13 cellular contexts compared by ENCODE assay signal in the genomic region with DNA sequence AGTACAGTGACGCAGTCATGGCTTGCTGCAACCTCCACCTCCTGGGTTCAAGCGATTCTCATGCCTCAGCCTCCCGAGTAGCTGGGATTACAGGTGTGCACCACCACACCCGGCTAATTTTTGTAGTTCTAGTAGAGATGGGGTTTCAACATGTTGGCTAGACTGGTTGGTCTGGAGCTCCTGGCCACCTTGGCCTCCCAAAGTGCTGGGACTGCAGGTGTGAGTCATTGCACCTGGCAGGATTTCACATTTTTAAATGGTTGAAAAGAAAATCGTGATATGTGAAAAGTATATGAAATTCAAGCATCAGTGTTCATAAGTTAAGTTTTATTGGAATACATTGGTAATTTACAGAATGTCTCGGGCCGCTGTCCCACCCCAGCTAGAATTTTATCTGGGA. TPM values are rescaled to one million over a fixed set of nuclear protein-coding genes. Genes with fewer than 3 reads are reported as not detected.
DNase-seq lines count a peak whose midpoint lies in the region; ATAC-seq and TF ChIP-seq lines count a peak whose summit lies in the region.
"Had no signal": no experiment of that assay in that cellular context is flagged by ENCODE, and none has a peak within 500 bp of the region (broad histone marks: within the 10 kb centered on the region; RNA-seq: fewer than 3 reads in every experiment).

No MANE protein-coding gene starts in this region.

- TF ChIP-seq CTCF in CD4-positive, alpha-beta T cell (IDR thresholded peaks at IDR 0.05) = no peak
- TF ChIP-seq CTCF in OCI-LY1 (IDR thresholded peaks at IDR 0.05; ENCODE audit: low read length) (no peak), neural crest cell (conservative IDR thresholded peaks at IDR 0.05) (no peak)

- H3K4me2 ChIP-seq in OCI-LY1 (ENCODE audit: low read length) = no peak overlapping the region

- H3K27me3 Mint-ChIP-seq in CD4-positive, alpha-beta T cell = no peaks in the 10 kb centered on the region
- H3K27me3 Mint-ChIP-seq in activated T-helper 17 cell treated with anti-CD3 and anti-CD28 coated beads, Interleukin-2, amount 50 U/mL, for 72 hours = no peaks in the 10 kb centered on the region
- no peaks in the 10 kb centered on the region for H3K27me3 Mint-ChIP-seq in neural crest cell (ENCODE audit: low read depth)
- H3K27me3 Mint-ChIP-seq in activated T-cell treated with anti-CD3 and anti-CD28 coated beads, Interleukin-2, amount 50 U/mL, for 24 hours = no peaks in the 10 kb centered on the region

- H3K27ac ChIP-seq in CD4-positive, alpha-beta T cell (ENCODE audit: low read depth, low read length) = no peak overlapping the region
- peak overlapping the region; percentile 16 for H3K27ac ChIP-seq in OCI-LY1 (ENCODE audit: low read depth, low read length, poor library complexity, severe bottlenecking)
- H3K27ac ChIP-seq: A549, HL-60 had no signal

- peaks cover 58% of the 10 kb centered on the region for H3K4me1 ChIP-seq in OCI-LY1 (ENCODE audit: insufficient read depth, low read length, severe bottlenecking)
- H3K4me1 ChIP-seq: BE2C had no signal

- POLR2A ChIA-PET in CD4-positive, alpha-beta T cell (lab: Charles Lee) = interaction anchor here (0.6 to 1.6 kb wide), 2 partner anchors 37 to 92 kb away, joined by 3 to 4 read pairs; a partner anchor contains a TSS

- CTCF ChIA-PET in CD4-positive, alpha-beta T cell (lab: Charles Lee) = no interaction called here

- H3K9me3 Mint-ChIP-seq in CD4-positive, alpha-beta T cell = no peaks in the 10 kb centered on the region
- H3K9me3 Mint-ChIP-seq in activated T-helper 17 cell treated with anti-CD3 and anti-CD28 coated beads, Interleukin-2, amount 50 U/mL, for 72 hours = no peaks in the 10 kb centered on the region
- no peaks in the 10 kb centered on the region for H3K9me3 Mint-ChIP-seq in neural crest cell
- no peaks in the 10 kb centered on the region for H3K9me3 Mint-ChIP-seq in activated T-cell treated with anti-CD3 and anti-CD28 coated beads, Interleukin-2, amount 50 U/mL, for 24 hours

- no peaks in the 10 kb centered on the region for H3K36me3 Mint-ChIP-seq in CD4-positive, alpha-beta T cell (ENCODE audit: low read depth)
- H3K36me3 Mint-ChIP-seq in activated T-helper 17 cell treated with anti-CD3 and anti-CD28 coated beads, Interleukin-2, amount 50 U/mL, for 72 hours (ENCODE audit: low read depth) = peaks cover 36% of the 10 kb centered on the region
- peaks cover under 1% of the 10 kb centered on the region for H3K36me3 Mint-ChIP-seq in neural crest cell (ENCODE audit: low read depth)
- peaks cover 35% of the 10 kb centered on the region for H3K36me3 Mint-ChIP-seq in activated T-cell treated with anti-CD3 and anti-CD28 coated beads, Interleukin-2, amount 50 U/mL, for 24 hours (ENCODE audit: low read depth)

- intact Hi-C loops in CD4-positive, alpha-beta T cell (cut with DNase I, micrococcal nuclease) = no loop called here

- no peak overlapping the region for H3K9ac ChIP-seq in OCI-LY1 (ENCODE audit: low read length)

- no peaks in the 10 kb centered on the region for H4K20me1 ChIP-seq in OCI-LY1 (ENCODE audit: insufficient read depth, low read length)

- no peaks in the 10 kb centered on the region for H3K79me2 ChIP-seq in OCI-LY1 (ENCODE audit: insufficient read depth, low read length)

- no peaks in the 10 kb centered on the region for H3K27me3 ChIP-seq in CD4-positive, alpha-beta T cell (ENCODE audit: control insufficient read depth, insufficient read depth, low read length)
- no peaks in the 10 kb centered on the region for H3K27me3 ChIP-seq in OCI-LY1 (ENCODE audit: insufficient read depth, low read length)
- H3K27me3 ChIP-seq: BE2C had no signal

- H3K36me3 ChIP-seq in OCI-LY1 (ENCODE audit: insufficient read depth, low read length) = peaks cover 14% of the 10 kb centered on the region
- H3K36me3 ChIP-seq: BE2C had no signal

- H2AFZ ChIP-seq in OCI-LY1 (ENCODE audit: low read length) = no peak overlapping the region

- H3K4me1 Mint-ChIP-seq in CD4-positive, alpha-beta T cell (ENCODE audit: low read depth) = peaks cover 42% of the 10 kb centered on the region
- peaks cover 12% of the 10 kb centered on the region for H3K4me1 Mint-ChIP-seq in activated T-helper 17 cell treated with anti-CD3 and anti-CD28 coated beads, Interleukin-2, amount 50 U/mL, for 72 hours
- H3K4me1 Mint-ChIP-seq in neural crest cell = peaks cover 37% of the 10 kb centered on the region
- peaks cover 44% of the 10 kb centered on the region for H3K4me1 Mint-ChIP-seq in activated T-cell treated with anti-CD3 and anti-CD28 coated beads, Interleukin-2, amount 50 U/mL, for 24 hours (ENCODE audit: low read depth)

- no peak for ATAC-seq in CD4-positive, alpha-beta T cell (ENCODE audit: poor library complexity)
- ATAC-seq in activated T-helper 17 cell treated with anti-CD3 and anti-CD28 coated beads, Interleukin-2, amount 50 U/mL, for 72 hours (replicated peaks) = no peak
- ATAC-seq: A549, HCT116 had no signal

- peak overlapping the region; percentile 67 for H3K27ac Mint-ChIP-seq in CD4-positive, alpha-beta T cell
- no peak overlapping the region for H3K27ac Mint-ChIP-seq in activated T-helper 17 cell treated with anti-CD3 and anti-CD28 coated beads, Interleukin-2, amount 50 U/mL, for 72 hours
- no peak overlapping the region for H3K27ac Mint-ChIP-seq in neural crest cell (ENCODE audit: unreplicated experiment)
- H3K27ac Mint-ChIP-seq in activated T-cell treated with anti-CD3 and anti-CD28 coated beads, Interleukin-2, amount 50 U/mL, for 24 hours = no peak overlapping the region

- no peak overlapping the region for H3K4me3 Mint-ChIP-seq in CD4-positive, alpha-beta T cell
- peak overlapping the region; percentile 93 for H3K4me3 Mint-ChIP-seq in activated T-helper 17 cell treated with anti-CD3 and anti-CD28 coated beads, Interleukin-2, amount 50 U/mL, for 72 hours
- peak overlapping the region; percentile 29 for H3K4me3 Mint-ChIP-seq in neural crest cell
- H3K4me3 Mint-ChIP-seq in activated T-cell treated with anti-CD3 and anti-CD28 coated beads, Interleukin-2, amount 50 U/mL, for 24 hours = no peak overlapping the region

- no peaks in the 10 kb centered on the region for H3K9me3 ChIP-seq in CD4-positive, alpha-beta T cell (ENCODE audit: control insufficient read depth, low read length)
- no peaks in the 10 kb centered on the region; the same call in 1 of the 2 replicates for H3K9me3 ChIP-seq in OCI-LY1 (ENCODE audit: low read length)
- H3K9me3 ChIP-seq: A549, BE2C had no signal

- DNase-seq in CD4-positive, alpha-beta T cell = no peak
- DNase-seq in neural crest cell (ENCODE audit: low read depth, low spot score) (no peak), cerebellar cortex (ENCODE audit: low spot score) (no peak)
- DNase-seq in stimulated activated CD4-positive, alpha-beta T cell treated with anti-CD3 and anti-CD28 coated beads, Interleukin-4, amount 100 ng/mL, for 1 hour = no peak
- no peak for DNase-seq in activated T-cell treated with anti-CD3 and anti-CD28 coated beads, Interleukin-2, amount 50 U/mL, for 24 hours
- DNase-seq: BE2C, DMS53, GF-D8 had no signal

- no peak overlapping the region for H3K4me3 ChIP-seq in OCI-LY1 (ENCODE audit: low read depth, low read length, poor library complexity, severe bottlenecking)
- H3K4me3 ChIP-seq: A549 had no signal

- no peaks in the 10 kb centered on the region for H3F3A ChIP-seq in OCI-LY1 (ENCODE audit: insufficient read depth, low read length)

- no peaks in the 10 kb centered on the region for H3K9me2 ChIP-seq in OCI-LY1 (ENCODE audit: low read depth, low read length)

RNA-seq across cellular contexts. Expression of a gene that starts 2.6 kb away (rescaled TPM):
- 1 to 10 TPM; 1.3 to 1.5 TPM for total RNA-seq in CD4-positive, alpha-beta T cell
- total RNA-seq in activated T-helper 17 cell treated with anti-CD3 and anti-CD28 coated beads, Interleukin-2, amount 50 U/mL, for 72 hours = 10 to 100 TPM; 31.6 to 34.3 TPM
- total RNA-seq in neural crest cell = 39.6 and 41.9 TPM in 2 replicates

Comparison
In these comparisons a context has a peak if more than half of its experiments do, and no peak if none do; other contexts are left out.
1. H3K4me3 Mint-ChIP-seq: peak in activated T-helper 17 cell treated with anti-CD3 and anti-CD28 coated beads, Interleukin-2, amount 50 U/mL, for 72 hours (single experiment) and neural crest cell (single experiment); none in CD4-positive, alpha-beta T cell (single experiment) and activated T-cell treated with anti-CD3 and anti-CD28 coated beads, Interleukin-2, amount 50 U/mL, for 24 hours (single experiment).
2. RNA of a gene that starts 2.6 kb away (total RNA-seq): 39.6 to 41.9 TPM in neural crest cell and 31.6 to 34.3 TPM in activated T-helper 17 cell treated with anti-CD3 and anti-CD28 coated beads, Interleukin-2, amount 50 U/mL, for 72 hours; 1.3 to 1.5 TPM in CD4-positive, alpha-beta T cell; every median in the first group is over 10 times any median in the second.